10 cellular contexts compared by ENCODE assay signal in the genomic region with DNA sequence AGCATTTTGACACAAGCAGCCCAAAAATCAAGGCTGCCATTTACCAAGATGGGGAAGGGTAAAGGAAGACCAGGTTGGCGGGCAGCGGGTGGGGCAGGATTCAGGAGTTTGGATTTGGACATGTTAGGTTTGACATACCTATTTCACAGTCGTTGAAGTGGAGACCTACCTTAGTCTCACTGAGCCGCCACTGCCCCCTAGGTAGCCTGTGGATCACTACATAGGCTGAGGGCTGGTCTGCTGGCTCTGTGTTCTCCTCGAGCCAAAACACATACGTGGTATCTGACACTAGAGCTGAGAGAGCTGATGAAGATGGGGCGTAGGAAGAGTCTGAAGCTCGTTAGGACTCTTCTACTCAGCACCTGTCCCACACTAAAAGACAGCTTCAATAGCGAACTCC.
DNase-seq lines count a peak whose midpoint lies in the region; ATAC-seq, FAIRE-seq and TF ChIP-seq lines count a peak whose summit lies in the region.
"Had no signal": no experiment of that assay in that cellular context is flagged by ENCODE, and none has a peak within 500 bp of the region (broad histone marks: within the 10 kb centered on the region; RNA-seq: fewer than 3 reads in every experiment).

No MANE protein-coding gene starts in this region.

- no peak overlapping the region for H3K4me3 Mint-ChIP-seq in WTC11
- no peak overlapping the region for H3K4me3 Mint-ChIP-seq in T-helper 2 cell treated with Interferon-gamma antibody and Interleukin-4, amounts not matched to agents 5 μg/mL and 100 μg/mL, for 36 hours
- H3K4me3 Mint-ChIP-seq: IgD-negative memory B cell had no signal

- peaks cover 10% of the 10 kb centered on the region for H3K4me1 Mint-ChIP-seq in WTC11
- peaks cover 11% of the 10 kb centered on the region for H3K4me1 Mint-ChIP-seq in T-helper 2 cell treated with Interferon-gamma antibody and Interleukin-4, amounts not matched to agents 5 μg/mL and 100 μg/mL, for 36 hours (ENCODE audit: low read depth)

- H3K36me3 Mint-ChIP-seq in WTC11 = peaks cover 2% of the 10 kb centered on the region; the same call in 1 of the 2 replicates
- H3K36me3 Mint-ChIP-seq in T-helper 2 cell treated with Interferon-gamma antibody and Interleukin-4, amounts not matched to agents 5 μg/mL and 100 μg/mL, for 36 hours (ENCODE audit: low read depth) = peaks cover 49% of the 10 kb centered on the region

- FAIRE-seq in A549 (lab: Jason Lieb, UNC) (no peak), GM12892 (lab: Jason Lieb, UNC) (peak; percentile 68)

- TF ChIP-seq POLR2A in A549 (IDR thresholded peaks at IDR 0.05; ENCODE audit: low read length) (no peak), GM12892 (IDR thresholded peaks at IDR 0.05; ENCODE audit: low read depth, low read length) (no peak)

- H3K9me3 ChIP-seq in A549 = no peaks in the 10 kb centered on the region

- peaks cover 31% of the 10 kb centered on the region for H3K4me1 ChIP-seq in A549

- no peak overlapping the region for H3K27ac ChIP-seq in A549

- TF ChIP-seq EP300 in A549 (IDR thresholded peaks at IDR 0.05) = no peak

- peak in 1 of 2 experiments; percentile 39 for DNase-seq in A549 (ENCODE audit: low read depth in 1 of 2, low spot score in 1 of 2)
- no peak for DNase-seq in GM12892 (ENCODE audit: insufficient read length)
- DNase-seq in WTC11 (ENCODE audit: low spot score) = peak; percentile 68
- peak; percentile 75 for DNase-seq in iPS-NIHi7 (ENCODE audit: extremely low spot score)
- DNase-seq in NCI-H524 treated with DMSO at 0.1 percent for 48 hours (lab: John Stamatoyannopoulos, UW) = no peak
- DNase-seq in T-helper 2 cell treated with Interferon-gamma antibody and Interleukin-4, amounts not matched to agents 5 μg/mL and 100 μg/mL, for 36 hours (ENCODE audit: low spot score) = no peak
- no peak for DNase-seq in DMS79 treated with DMSO at 0.1 percent for 48 hours (lab: John Stamatoyannopoulos, UW)
- DNase-seq: posterior cingulate gyrus had no signal

- TF ChIP-seq CTCF in A549 (IDR thresholded peaks at IDR 0.05) (peak; percentile 25; the same call in 1 of the 3 replicates), WTC11 (IDR thresholded peaks at IDR 0.05) (peak; percentile 48; the same call in 1 of the 2 replicates)

- no peak overlapping the region for H3K27ac Mint-ChIP-seq in WTC11
- H3K27ac Mint-ChIP-seq in T-helper 2 cell treated with Interferon-gamma antibody and Interleukin-4, amounts not matched to agents 5 μg/mL and 100 μg/mL, for 36 hours = no peak overlapping the region
- H3K27ac Mint-ChIP-seq: IgD-negative memory B cell had no signal

- TF ChIP-seq RAD21 in A549 (conservative IDR thresholded peaks at IDR 0.05 in 1 of 2, IDR thresholded peaks at IDR 0.05 in 1 of 2) = peak in 1 of 2 experiments; percentile 53; a peak in 2 of 5 replicates

- no peaks in the 10 kb centered on the region for H3K9me3 Mint-ChIP-seq in WTC11
- no peaks in the 10 kb centered on the region for H3K9me3 Mint-ChIP-seq in T-helper 2 cell treated with Interferon-gamma antibody and Interleukin-4, amounts not matched to agents 5 μg/mL and 100 μg/mL, for 36 hours
- H3K9me3 Mint-ChIP-seq: IgD-negative memory B cell had no signal

- WGBS in A549 (ENCODE audit: missing lambda C conversion rate) = 81% methylated on average over 9 of the region's 9 CpGs

- ATAC-seq in A549 (peak; percentile 44 to 63; a peak in 3 of 6 replicates), WTC11 (peak; percentile 91), GM18517 (IDR thresholded peaks at IDR 0.05; ENCODE audit: unreplicated experiment) (no peak)

- H3K4me3 ChIP-seq in A549 = no peak overlapping the region

- CTCF ChIA-PET in A549 (lab: Yijun Ruan, JAX) = interaction anchor here (2.0 to 5.2 kb wide), 2 partner anchors 112 to 115 kb away, joined by 7 to 19 read pairs; a partner anchor contains a TSS
- CTCF ChIA-PET in WTC11 (lab: Charles Lee) = interaction anchor here (0.5 to 1.7 kb wide), 15 partner anchors 10 to 197 kb away, joined by 3 to 18 read pairs (median 6); a partner anchor contains a TSS

- H3K4me2 ChIP-seq in A549 = no peak overlapping the region

- no peaks in the 10 kb centered on the region for H3K27me3 Mint-ChIP-seq in WTC11 (ENCODE audit: low read depth)
- H3K27me3 Mint-ChIP-seq in T-helper 2 cell treated with Interferon-gamma antibody and Interleukin-4, amounts not matched to agents 5 μg/mL and 100 μg/mL, for 36 hours (ENCODE audit: low read depth) = no peaks in the 10 kb centered on the region
- H3K27me3 Mint-ChIP-seq: IgD-negative memory B cell had no signal

- POLR2A ChIA-PET in A549 (lab: Yijun Ruan, JAX) = no interaction called here
- POLR2A ChIA-PET in WTC11 (lab: Charles Lee) = interaction anchor here (1.8 kb wide), 1 partner anchor 11 kb away, joined by 5 read pairs; no protein-coding TSS in a partner anchor

TF ChIP-seq in A549, 52 proteins besides CTCF, POLR2A, EP300 and RAD21 (continues in another document):
- TF ChIP-seq JUN (IDR thresholded peaks at IDR 0.05) (no peak), ZFP36 (IDR thresholded peaks at IDR 0.05; ENCODE audit: borderline replicate concordance, partially characterized antibody) (no peak), RFX5 (IDR thresholded peaks at IDR 0.05) (no peak), FOXS1 (CRISPR knock-in tag; IDR thresholded peaks at IDR 0.05) (no peak)
- TF ChIP-seq, protein P1, sequence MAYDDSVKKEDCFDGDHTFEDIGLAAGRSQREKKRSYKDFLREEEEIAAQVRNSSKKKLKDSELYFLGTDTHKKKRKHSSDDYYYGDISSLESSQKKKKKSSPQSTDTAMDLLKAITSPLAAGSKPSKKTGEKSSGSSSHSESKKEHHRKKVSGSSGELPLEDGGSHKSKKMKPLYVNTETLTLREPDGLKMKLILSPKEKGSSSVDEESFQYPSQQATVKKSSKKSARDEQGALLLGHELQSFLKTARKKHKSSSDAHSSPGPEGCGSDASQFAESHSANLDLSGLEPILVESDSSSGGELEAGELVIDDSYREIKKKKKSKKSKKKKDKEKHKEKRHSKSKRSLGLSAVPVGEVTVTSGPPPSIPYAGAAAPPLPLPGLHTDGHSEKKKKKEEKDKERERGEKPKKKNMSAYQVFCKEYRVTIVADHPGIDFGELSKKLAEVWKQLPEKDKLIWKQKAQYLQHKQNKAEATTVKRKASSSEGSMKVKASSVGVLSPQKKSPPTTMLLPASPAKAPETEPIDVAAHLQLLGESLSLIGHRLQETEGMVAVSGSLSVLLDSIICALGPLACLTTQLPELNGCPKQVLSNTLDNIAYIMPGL (CRISPR knock-in tag; IDR thresholded peaks at IDR 0.05; ENCODE audit: borderline replicate concordance) = no peak
- TF ChIP-seq, protein P2, sequence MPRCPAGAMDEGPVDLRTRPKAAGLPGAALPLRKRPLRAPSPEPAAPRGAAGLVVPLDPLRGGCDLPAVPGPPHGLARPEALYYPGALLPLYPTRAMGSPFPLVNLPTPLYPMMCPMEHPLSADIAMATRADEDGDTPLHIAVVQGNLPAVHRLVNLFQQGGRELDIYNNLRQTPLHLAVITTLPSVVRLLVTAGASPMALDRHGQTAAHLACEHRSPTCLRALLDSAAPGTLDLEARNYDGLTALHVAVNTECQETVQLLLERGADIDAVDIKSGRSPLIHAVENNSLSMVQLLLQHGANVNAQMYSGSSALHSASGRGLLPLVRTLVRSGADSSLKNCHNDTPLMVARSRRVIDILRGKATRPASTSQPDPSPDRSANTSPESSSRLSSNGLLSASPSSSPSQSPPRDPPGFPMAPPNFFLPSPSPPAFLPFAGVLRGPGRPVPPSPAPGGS (IDR thresholded peaks at IDR 0.05) = no peak
- TF ChIP-seq, protein P3, sequence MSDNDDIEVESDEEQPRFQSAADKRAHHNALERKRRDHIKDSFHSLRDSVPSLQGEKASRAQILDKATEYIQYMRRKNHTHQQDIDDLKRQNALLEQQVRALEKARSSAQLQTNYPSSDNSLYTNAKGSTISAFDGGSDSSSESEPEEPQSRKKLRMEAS (IDR thresholded peaks at IDR 0.05) = no peak

TF ChIP-seq in WTC11, 78 proteins besides CTCF, POLR2A, EP300 and RAD21 (continues in another document):
- no peak for TF ChIP-seq SMAD4 (CRISPR knock-in tag; IDR thresholded peaks at IDR 0.05)
- no peak for TF ChIP-seq NR3C1 (CRISPR knock-in tag; conservative IDR thresholded peaks at IDR 0.05; ENCODE audit: low read depth)
- no peak for TF ChIP-seq EMX1 (CRISPR knock-in tag; IDR thresholded peaks at IDR 0.05)
- TF ChIP-seq GTF2I (CRISPR knock-in tag; conservative IDR thresholded peaks at IDR 0.05) = no peak
- TF ChIP-seq, protein P4, sequence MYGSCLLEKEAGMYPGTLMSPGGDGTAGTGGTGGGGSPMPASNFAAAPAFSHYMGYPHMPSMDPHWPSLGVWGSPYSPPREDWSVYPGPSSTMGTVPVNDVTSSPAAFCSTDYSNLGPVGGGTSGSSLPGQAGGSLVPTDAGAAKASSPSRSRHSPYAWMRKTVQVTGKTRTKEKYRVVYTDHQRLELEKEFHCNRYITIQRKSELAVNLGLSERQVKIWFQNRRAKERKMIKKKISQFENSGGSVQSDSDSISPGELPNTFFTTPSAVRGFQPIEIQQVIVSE (CRISPR knock-in tag; IDR thresholded peaks at IDR 0.05; ENCODE audit: borderline replicate concordance) = no peak
- TF ChIP-seq ZBTB21 (CRISPR knock-in tag; IDR thresholded peaks at IDR 0.05; ENCODE audit: borderline replicate concordance) = no peak
- TF ChIP-seq, protein P5, sequence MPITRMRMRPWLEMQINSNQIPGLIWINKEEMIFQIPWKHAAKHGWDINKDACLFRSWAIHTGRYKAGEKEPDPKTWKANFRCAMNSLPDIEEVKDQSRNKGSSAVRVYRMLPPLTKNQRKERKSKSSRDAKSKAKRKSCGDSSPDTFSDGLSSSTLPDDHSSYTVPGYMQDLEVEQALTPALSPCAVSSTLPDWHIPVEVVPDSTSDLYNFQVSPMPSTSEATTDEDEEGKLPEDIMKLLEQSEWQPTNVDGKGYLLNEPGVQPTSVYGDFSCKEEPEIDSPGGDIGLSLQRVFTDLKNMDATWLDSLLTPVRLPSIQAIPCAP (CRISPR knock-in tag; IDR thresholded peaks at IDR 0.05) = no peak
- no peak for TF ChIP-seq ETV6 (CRISPR knock-in tag; IDR thresholded peaks at IDR 0.05)

Comparison
In these comparisons a context has a peak if more than half of its experiments do, and no peak if none do; other contexts are left out.
1. DNase-seq: peak in WTC11 (single experiment) and iPS-NIHi7 (single experiment); none in GM12892 (single experiment), NCI-H524 treated with DMSO at 0.1 percent for 48 hours (single experiment), T-helper 2 cell treated with Interferon-gamma antibody and Interleukin-4, amounts not matched to agents 5 μg/mL and 100 μg/mL, for 36 hours (single experiment) and DMS79 treated with DMSO at 0.1 percent for 48 hours (single experiment).